1 cellular context compared by ENCODE assay signal in genomic region chr20:17857639-17858449, GRCh38.
A peak's percentile ranks its signal among the peaks of the same experiment; 100 is the strongest.
TF ChIP-seq lines count a peak whose summit lies in the region.

No MANE protein-coding gene starts in this region.

TF ChIP-seq in HepG2, 621 proteins besides CTCF, POLR2A, EP300 and RAD21 (continues in another document):
- no peak for TF ChIP-seq ZNF318 (CRISPR knock-in tag; IDR thresholded peaks at IDR 0.05)
- no peak for TF ChIP-seq THAP11 (CRISPR knock-in tag; IDR thresholded peaks at IDR 0.05)
- 0 out of 2 replicates have a peak, but pooled peaks have one; percentile 55 for TF ChIP-seq ELF4 (CRISPR knock-in tag; IDR thresholded peaks at IDR 0.05; ENCODE audit: borderline replicate concordance)
- 0 out of 2 replicates have a peak, but pooled peaks have one; percentile 12 for TF ChIP-seq KDM3A (CRISPR knock-in tag; IDR thresholded peaks at IDR 0.05; ENCODE audit: low read depth)
- no peak for TF ChIP-seq ZBTB4 (CRISPR knock-in tag; IDR thresholded peaks at IDR 0.05; ENCODE audit: borderline replicate concordance)
- no peak for TF ChIP-seq ZNF766 (CRISPR knock-in tag; IDR thresholded peaks at IDR 0.05; ENCODE audit: borderline replicate concordance)
- TF ChIP-seq RNF2 (conservative IDR thresholded peaks at IDR 0.05; ENCODE audit: low read depth), result no peak
- no peak for TF ChIP-seq ZNF124 (CRISPR knock-in tag; IDR thresholded peaks at IDR 0.05)
- no peak for TF ChIP-seq GPN1 (CRISPR knock-in tag; IDR thresholded peaks at IDR 0.05; ENCODE audit: borderline replicate concordance)
- no peak for TF ChIP-seq KAT2B (IDR thresholded peaks at IDR 0.05; ENCODE audit: borderline replicate concordance, low read depth, low read length)
- no peak for TF ChIP-seq BORCS8-MEF2B (CRISPR knock-in tag; IDR thresholded peaks at IDR 0.05)
- no peak for TF ChIP-seq ZFY (CRISPR knock-in tag; IDR thresholded peaks at IDR 0.05)
- TF ChIP-seq NCOA1 (CRISPR knock-in tag; IDR thresholded peaks at IDR 0.05), result no peak
- TF ChIP-seq LRRFIP1 (CRISPR knock-in tag; conservative IDR thresholded peaks at IDR 0.05), result no peak
- TF ChIP-seq NR2F1 (CRISPR knock-in tag; IDR thresholded peaks at IDR 0.05), result no peak
- TF ChIP-seq ZNF407 (CRISPR knock-in tag; IDR thresholded peaks at IDR 0.05; ENCODE audit: not compliant biosample characterization), result no peak
- no peak for TF ChIP-seq JARID2 (CRISPR knock-in tag; IDR thresholded peaks at IDR 0.05; ENCODE audit: insufficient replicate concordance)
- no peak for TF ChIP-seq SNAPC5 (CRISPR knock-in tag; IDR thresholded peaks at IDR 0.05; ENCODE audit: borderline replicate concordance)
- TF ChIP-seq RARG (CRISPR knock-in tag; IDR thresholded peaks at IDR 0.05; ENCODE audit: low read depth), result no peak
- TF ChIP-seq TRIM24 (CRISPR knock-in tag; IDR thresholded peaks at IDR 0.05), result no peak
- no peak for TF ChIP-seq PLSCR1 (CRISPR knock-in tag; IDR thresholded peaks at IDR 0.05; ENCODE audit: borderline replicate concordance)
- TF ChIP-seq RFX5 (IDR thresholded peaks at IDR 0.05; ENCODE audit: low read depth, low read length), result no peak
- no peak for TF ChIP-seq MAX (IDR thresholded peaks at IDR 0.05)
- TF ChIP-seq ZFYVE20 (CRISPR knock-in tag; IDR thresholded peaks at IDR 0.05; ENCODE audit: borderline replicate concordance, low read depth), result no peak
- no peak for TF ChIP-seq ZNF546 (CRISPR knock-in tag; conservative IDR thresholded peaks at IDR 0.05)
